Comparison of ENCODE assay signal across 8 cellular contexts in genomic region chr6:162856885-162857284, GRCh38.
DNase-seq lines count a peak whose midpoint lies in the region; ATAC-seq, FAIRE-seq and TF ChIP-seq lines count a peak whose summit lies in the region.

No MANE protein-coding gene starts in this region.

- no peak for ATAC-seq in GM21619 (IDR thresholded peaks at IDR 0.05; ENCODE audit: unreplicated experiment)

- peaks cover 5% of the 10 kb centered on the region for H3K4me1 ChIP-seq in testis

- no peak for FAIRE-seq in H54 (lab: Jason Lieb, UNC)

- TF ChIP-seq POLR2A in H54 (IDR thresholded peaks at IDR 0.05; ENCODE audit: low read depth, low read length) = no peak
- TF ChIP-seq POLR2A in testis (IDR thresholded peaks at IDR 0.05) = no peak

- H3K27me3 ChIP-seq in kidney epithelial cell (ENCODE audit: control insufficient read depth, insufficient read depth, low read length) = no peaks in the 10 kb centered on the region
- no peaks in the 10 kb centered on the region for H3K27me3 ChIP-seq in testis

- TF ChIP-seq CTCF in kidney epithelial cell (IDR thresholded peaks at IDR 0.05; ENCODE audit: insufficient read depth, low read length, poor library complexity, severe bottlenecking) = peak; percentile 72
- TF ChIP-seq CTCF in testis (IDR thresholded peaks at IDR 0.05) = peak; percentile 35 to 63 (median 53)

- intact Hi-C loops in testis (cut with DNase I; ENCODE audit: low total_unique reads) = no loop called here

- H3K27ac ChIP-seq in testis = peak overlapping the region; percentile 33 to 36

- DNase-seq in H54 (ENCODE audit: insufficient read length, low spot score) = peak; percentile 3
- DNase-seq in NCI-H524 (lab: John Stamatoyannopoulos, UW) = peak; percentile 94 to 95
- DNase-seq in cerebellum (ENCODE audit: low spot score) = peak; percentile 54
- peak; percentile 77 for DNase-seq in kidney epithelial cell (ENCODE audit: low read depth)
- DNase-seq in testis = peak; percentile 67
- DNase-seq in cerebellar nuclear complex (lab: John Stamatoyannopoulos, UW) = no peak
- no peak for DNase-seq in NAMALWA (ENCODE audit: low spot score)

- H3K36me3 ChIP-seq in kidney epithelial cell (ENCODE audit: control insufficient read depth, insufficient read depth, low read length) (no peaks in the 10 kb centered on the region), testis (ENCODE audit: low read depth, missing control alignments) (no peaks in the 10 kb centered on the region)

- H3K9me3 ChIP-seq in testis = no peaks in the 10 kb centered on the region

- H3K4me3 ChIP-seq in kidney epithelial cell (ENCODE audit: low read depth, low read length) (no peak overlapping the region), testis (no peak overlapping the region)

- 11 to 19% methylated on average over 7 of the region's 7 CpGs for WGBS in testis, 2 donors

Comparison
In these comparisons a context has a peak if more than half of its experiments do, and no peak if none do; other contexts are left out.
1. DNase-seq: peak in H54 (single experiment), NCI-H524 (2 of 2), cerebellum (single experiment), kidney epithelial cell (single experiment) and testis (single experiment); none in cerebellar nuclear complex (0 of 2) and NAMALWA (single experiment).